In genomic region chr10:78331391-78331922, GRCh38 we compare ENCODE assay signal across 10 cellular contexts.
DNase-seq lines count a peak whose midpoint lies in the region; ATAC-seq and TF ChIP-seq lines count a peak whose summit lies in the region.
"Had no signal": no experiment of that assay in that cellular context is flagged by ENCODE, and none has a peak within 500 bp of the region (broad histone marks: within the 10 kb centered on the region; RNA-seq: fewer than 3 reads in every experiment).

No MANE protein-coding gene starts in this region.

- DNase-seq in HT1080 (ENCODE audit: low read depth) (peak; percentile 49), brain microvascular endothelial cell (peak; percentile 23), islet precursor cell (peak; percentile 80), stromal cell of bone marrow (ENCODE audit: low read depth) (peak; percentile 85), COLO829 (ENCODE audit: low spot score) (no peak)
- DNase-seq in NK-92 treated with Interleukin-12 subunit alpha and Interleukin-12 subunit beta, amount 100 ng/mL, for 24 hours (lab: John Stamatoyannopoulos, UW): no peak
- DNase-seq: Kasumi-1; stimulated activated CD4-positive, alpha-beta T cell treated with anti-CD3 and anti-CD28 coated beads, Interleukin-4, amount 100 ng/mL, for 4 hours had no signal

- no peak for TF ChIP-seq CTCF in brain microvascular endothelial cell (IDR thresholded peaks at IDR 0.05; ENCODE audit: low read depth, low read length, missing control alignments)

- no peaks in the 10 kb centered on the region for H3K36me3 ChIP-seq in brain microvascular endothelial cell (replicated peaks)

- H3K4me3 ChIP-seq in brain microvascular endothelial cell (ENCODE audit: low read depth, low read length): no peak overlapping the region

- ATAC-seq in HG02870 (IDR thresholded peaks at IDR 0.05; ENCODE audit: unreplicated experiment): no peak
- no peak for ATAC-seq in HG02623 (IDR thresholded peaks at IDR 0.05; ENCODE audit: unreplicated experiment)

- H3K27ac ChIP-seq in brain microvascular endothelial cell: no peak overlapping the region

- in situ Hi-C loops in brain microvascular endothelial cell (cut with HindIII; ENCODE audit: low pct_ligation_motif_present, low sequenced_read_pairs): no loop called here

- H3K27me3 ChIP-seq in brain microvascular endothelial cell (replicated peaks): no peaks in the 10 kb centered on the region

Comparison
In these comparisons a context has a peak if more than half of its experiments do, and no peak if none do; other contexts are left out.
1. DNase-seq: peak in HT1080 (single experiment), brain microvascular endothelial cell (single experiment), islet precursor cell (single experiment) and stromal cell of bone marrow (single experiment); none in NK-92 treated with Interleukin-12 subunit alpha and Interleukin-12 subunit beta, amount 100 ng/mL, for 24 hours (single experiment) and COLO829 (single experiment).